8 cellular contexts compared by ENCODE assay signal in genomic region chr1:88998716-88999115, GRCh38. TPM values are rescaled to one million over a fixed set of nuclear protein-coding genes. Genes with fewer than 3 reads are reported as not detected.
DNase-seq lines count a peak whose midpoint lies in the region; ATAC-seq and FAIRE-seq lines count a peak whose summit lies in the region.

No MANE protein-coding gene starts in this region.

- H3K79me1 ChIP-seq in trophoblast cell (ENCODE audit: low read length), result no peaks in the 10 kb centered on the region

- no peak overlapping the region for H3K18ac ChIP-seq in trophoblast cell (ENCODE audit: low read length)

- H3K14ac ChIP-seq in trophoblast cell (ENCODE audit: low read length), result no peak overlapping the region

- H3K36me3 ChIP-seq in trophoblast cell (ENCODE audit: control insufficient read depth in 1 of 2, insufficient read depth in 2 of 2, low read length in 2 of 2), result no peaks in the 10 kb centered on the region

- H2BK5ac ChIP-seq in trophoblast cell (ENCODE audit: low read depth, low read length, poor library complexity), result no peak overlapping the region

- no peak overlapping the region for H3K4me2 ChIP-seq in trophoblast cell (ENCODE audit: low read length)

- peak; percentile 24 for DNase-seq in CMK (ENCODE audit: low read depth)
- DNase-seq in NCI-H2081 treated with DMSO at 0.1 percent for 48 hours (lab: John Stamatoyannopoulos, UW), result peak; percentile 32
- peak in 1 of 2 donors; percentile 44 for DNase-seq in frontal cortex (ENCODE audit: low spot score in 2 of 2)
- DNase-seq in trophoblast cell, result peak; percentile 61 to 99

- no peak overlapping the region for H4K12ac ChIP-seq in trophoblast cell (ENCODE audit: low read depth, low read length)

- H3K27ac ChIP-seq in trophoblast cell (ENCODE audit: low read depth, low read length), result no peak overlapping the region

- H2BK120ac ChIP-seq in trophoblast cell (ENCODE audit: insufficient read depth, low read length, poor library complexity), result no peak overlapping the region

- FAIRE-seq in TTC549 (lab: Jason Lieb, UNC) (peak; percentile 71), frontal cortex (lab: Jason Lieb, UNC) (peak; percentile 70)

- no peak overlapping the region for H2BK12ac ChIP-seq in trophoblast cell (ENCODE audit: low read length)

- H3K27me3 ChIP-seq in trophoblast cell (ENCODE audit: insufficient read depth, low read length), result no peaks in the 10 kb centered on the region

- H3K4ac ChIP-seq in trophoblast cell (ENCODE audit: low read depth, low read length), result no peak overlapping the region

- no peak overlapping the region for H3K9ac ChIP-seq in trophoblast cell (ENCODE audit: low read length)

- H3K4me3 ChIP-seq in trophoblast cell (ENCODE audit: low read depth, low read length), result no peak overlapping the region

- no peak overlapping the region for H2AFZ ChIP-seq in trophoblast cell (ENCODE audit: insufficient read depth, low read length, poor library complexity)

- H4K91ac ChIP-seq in trophoblast cell (ENCODE audit: low read depth, low read length), result no peak overlapping the region

- H3K23ac ChIP-seq in trophoblast cell (ENCODE audit: low read length), result no peak overlapping the region

- no peak overlapping the region for H2AK5ac ChIP-seq in trophoblast cell (ENCODE audit: low read length)

- peaks cover 0 to under 1% of the 10 kb centered on the region in 2 experiments for H3K4me1 ChIP-seq in trophoblast cell (ENCODE audit: control insufficient read depth in 1 of 2, insufficient read depth in 2 of 2, low read length in 2 of 2)

- WGBS in trophoblast cell (ENCODE audit: extremely low coverage, insufficient coverage, insufficient read length), result no CpG with 5 or more reads among the region's 2 CpGs

- no peak overlapping the region for H4K8ac ChIP-seq in trophoblast cell (ENCODE audit: low read depth, low read length)

- ATAC-seq in GM18867 (IDR thresholded peaks at IDR 0.05; ENCODE audit: unreplicated experiment) (peak; percentile 89), HG02981 (IDR thresholded peaks at IDR 0.05; ENCODE audit: unreplicated experiment) (peak; percentile 77), HG03457 (IDR thresholded peaks at IDR 0.05; ENCODE audit: unreplicated experiment) (no peak)

- no peaks in the 10 kb centered on the region for H3K9me3 ChIP-seq in trophoblast cell (ENCODE audit: insufficient read depth, low read depth, low read length)

- no peaks in the 10 kb centered on the region for H3K79me2 ChIP-seq in trophoblast cell (ENCODE audit: control insufficient read depth, insufficient read depth, low read length, poor library complexity)

RNA-seq across cellular contexts. Expression of gene KYAT3, which starts 6.3 kb away (rescaled TPM):
- 15.1 TPM for total RNA-seq in frontal cortex
- 29.6 and 30.1 TPM in 2 replicates for polyA plus RNA-seq in trophoblast cell (2013)

RNA-seq across cellular contexts. Expression of gene RBMXL1, which starts 6.3 kb away (rescaled TPM):
- total RNA-seq in frontal cortex, result 39.5 TPM
- 7.3 and 7.5 TPM in 2 replicates for polyA plus RNA-seq in trophoblast cell (2013)

RNA-seq across cellular contexts. Expression of gene GBP3, which starts 23.9 kb away (rescaled TPM):
- 0.82 TPM for total RNA-seq in frontal cortex
- 0.38 and 0.54 TPM in 2 replicates for polyA plus RNA-seq in trophoblast cell (2013)
